Comparison of ENCODE assay signal across 29 cellular contexts in the genomic region with DNA sequence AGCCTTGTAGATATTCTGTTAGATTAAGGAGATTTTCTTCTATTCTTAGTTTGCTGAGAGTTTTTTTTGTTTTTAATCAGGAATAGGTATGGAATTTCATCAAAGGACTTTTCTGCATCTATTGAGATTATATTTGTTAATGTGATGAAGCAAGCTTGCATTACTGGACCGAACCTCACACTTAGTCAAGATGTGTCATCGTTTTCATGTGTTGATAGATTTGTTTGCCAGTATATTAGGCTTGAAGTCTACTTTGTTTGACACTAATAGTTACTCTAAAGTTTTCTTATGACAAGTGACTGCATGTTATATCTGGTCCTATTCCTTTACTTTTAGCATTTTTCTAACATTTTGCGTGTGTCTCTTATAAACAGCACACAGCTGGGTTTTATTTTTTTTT. TPM values are rescaled to one million over a fixed set of nuclear protein-coding genes. Genes with fewer than 3 reads are reported as not detected.
DNase-seq lines count a peak whose midpoint lies in the region; FAIRE-seq and TF ChIP-seq lines count a peak whose summit lies in the region.
"Had no signal": no experiment of that assay in that cellular context is flagged by ENCODE, and none has a peak within 500 bp of the region (broad histone marks: within the 10 kb centered on the region; RNA-seq: fewer than 3 reads in every experiment).

No MANE protein-coding gene starts in this region.

- H3K4me3 ChIP-seq in astrocyte (ENCODE audit: insufficient read depth, low read depth, low read length) (no peak overlapping the region), epithelial cell of esophagus (ENCODE audit: low read length) (no peak overlapping the region)
- H3K4me3 ChIP-seq: BLaER1, GM12878 had no signal

- no peak overlapping the region for H3K9ac ChIP-seq in astrocyte (ENCODE audit: low read length)
- H3K9ac ChIP-seq: BLaER1 had no signal

- no peaks in the 10 kb centered on the region for H3K27me3 ChIP-seq in astrocyte (ENCODE audit: insufficient read depth, low read length)
- H3K27me3 ChIP-seq: BE2C, BLaER1 had no signal

- H3K36me3 Mint-ChIP-seq in astrocyte (ENCODE audit: low read depth, unreplicated experiment): no peaks in the 10 kb centered on the region
- H3K36me3 Mint-ChIP-seq: CD14-positive monocyte; CD4-positive, alpha-beta memory T cell; CD4-positive, CD25-positive, alpha-beta regulatory T cell; CD8-positive, alpha-beta memory T cell had no signal

- no peak for DNase-seq in astrocyte (ENCODE audit: low read depth)
- DNase-seq in epithelial cell of esophagus (ENCODE audit: low read depth): peak; percentile 62
- DNase-seq in amniotic stem cell (lab: John Stamatoyannopoulos, UW): no peak
- DNase-seq in NCI-H82 treated with DMSO at 0.1 percent for 48 hours (lab: John Stamatoyannopoulos, UW; ENCODE audit: unreplicated experiment): no peak
- DNase-seq in NOMO-1 treated with dmso at 0.1 percent for 144 hours (lab: John Stamatoyannopoulos, UW; ENCODE audit: unreplicated experiment): no peak
- DNase-seq: 8988T; ACHN; BE2C; C1 segment of cervical spinal cord; CD4-positive, alpha-beta memory T cell; CD4-positive, CD25-positive, alpha-beta regulatory T cell; CD8-positive, alpha-beta memory T cell; COR-L47; DMS 273 treated with DMSO at 0.1 percent for 48 hours; DMS153; DMS53; DMS79; DND-41; EL; GDM1 had no signal

- H3K4me1 Mint-ChIP-seq in astrocyte (ENCODE audit: low read depth, unreplicated experiment): no peaks in the 10 kb centered on the region

- no peaks in the 10 kb centered on the region for H3K36me3 ChIP-seq in astrocyte (ENCODE audit: insufficient read depth, low read length)
- H3K36me3 ChIP-seq: BE2C, BLaER1 had no signal

- no peaks in the 10 kb centered on the region for H3K4me1 ChIP-seq in astrocyte (ENCODE audit: insufficient read depth, low read length)

- H3K4me2 ChIP-seq in astrocyte (ENCODE audit: low read length): no peak overlapping the region
- H3K4me2 ChIP-seq: BLaER1 had no signal

- no peaks in the 10 kb centered on the region for H3K9me3 Mint-ChIP-seq in astrocyte (ENCODE audit: unreplicated experiment)
- H3K9me3 Mint-ChIP-seq: CD14-positive monocyte; CD4-positive, alpha-beta memory T cell; CD8-positive, alpha-beta memory T cell had no signal

- no peak overlapping the region for H3K27ac ChIP-seq in astrocyte (ENCODE audit: low read depth, low read length)
- H3K27ac ChIP-seq: BLaER1 had no signal

- TF ChIP-seq CTCF in astrocyte (IDR thresholded peaks at IDR 0.05; ENCODE audit: insufficient read depth, low read depth, low read length): no peak
- TF ChIP-seq CTCF in epithelial cell of esophagus (IDR thresholded peaks at IDR 0.05; ENCODE audit: insufficient read depth, low read depth, low read length, missing control alignments): no peak

- H3K27ac Mint-ChIP-seq in astrocyte (ENCODE audit: unreplicated experiment): no peak overlapping the region
- H3K27ac Mint-ChIP-seq: CD14-positive monocyte; CD4-positive, alpha-beta memory T cell; CD4-positive, CD25-positive, alpha-beta regulatory T cell; CD8-positive, alpha-beta memory T cell had no signal

- FAIRE-seq in astrocyte (lab: Jason Lieb, UNC): peak; percentile 5
- FAIRE-seq: A204.1, GM12878, GM12892, GM18507 had no signal

- no peaks in the 10 kb centered on the region for H3K79me2 ChIP-seq in astrocyte (ENCODE audit: insufficient read depth, low read length)

- no peak overlapping the region for H2AFZ ChIP-seq in astrocyte (ENCODE audit: low read depth, low read length)

- no peaks in the 10 kb centered on the region for H4K20me1 ChIP-seq in astrocyte (ENCODE audit: insufficient read depth, low read length)
- H4K20me1 ChIP-seq: BLaER1 had no signal

- H3K27me3 Mint-ChIP-seq in astrocyte (ENCODE audit: low read depth, unreplicated experiment): no peaks in the 10 kb centered on the region
- H3K27me3 Mint-ChIP-seq: CD4-positive, alpha-beta memory T cell; CD4-positive, CD25-positive, alpha-beta regulatory T cell; CD8-positive, alpha-beta memory T cell had no signal

- H3K4me3 Mint-ChIP-seq in astrocyte (ENCODE audit: unreplicated experiment): no peak overlapping the region
- H3K4me3 Mint-ChIP-seq: CD14-positive monocyte; CD4-positive, alpha-beta memory T cell; CD4-positive, CD25-positive, alpha-beta regulatory T cell; CD8-positive, alpha-beta memory T cell had no signal

- H3K9me3 ChIP-seq in astrocyte (ENCODE audit: insufficient read depth, low read depth, low read length): no peaks in the 10 kb centered on the region
- H3K9me3 ChIP-seq: BE2C, BLaER1 had no signal

RNA-seq across cellular contexts. Expression of a gene that starts 12.4 kb away (rescaled TPM):
- 1.9 and 2.1 TPM in 2 replicates for total RNA-seq in astrocyte
- total RNA-seq: Daoy, G401 had no signal

RNA-seq across cellular contexts. Expression of a gene that starts 33.9 kb away (rescaled TPM):
- 2.5 and 3.2 TPM in 2 replicates for total RNA-seq in astrocyte
- total RNA-seq: A673; CD4-positive, alpha-beta memory T cell; CD4-positive, CD25-positive, alpha-beta regulatory T cell; CD8-positive, alpha-beta memory T cell; Daoy; G401 had no signal
